In genomic region chrX:30635630-30636029, GRCh38 we compare ENCODE assay signal across 10 cellular contexts. TPM values are rescaled to one million over a fixed set of nuclear protein-coding genes. Genes with fewer than 3 reads are reported as not detected.
DNase-seq lines count a peak whose midpoint lies in the region; ATAC-seq and TF ChIP-seq lines count a peak whose summit lies in the region.
"Had no signal": no experiment of that assay in that cellular context is flagged by ENCODE, and none has a peak within 500 bp of the region (broad histone marks: within the 10 kb centered on the region; RNA-seq: fewer than 3 reads in every experiment).

No MANE protein-coding gene starts in this region.

- no peak overlapping the region for H3K9ac ChIP-seq in mammary epithelial cell (ENCODE audit: insufficient read depth, low read length)

- H3K4me1 Mint-ChIP-seq in HFFc6 (ENCODE audit: low read depth), result no peaks in the 10 kb centered on the region
- no peaks in the 10 kb centered on the region for H3K4me1 Mint-ChIP-seq in naive thymus-derived CD4-positive, alpha-beta T cell
- H3K4me1 Mint-ChIP-seq: activated naive CD8-positive, alpha-beta T cell treated with anti-CD3 and anti-CD28 coated beads for 36 hours had no signal

- ATAC-seq in naive thymus-derived CD4-positive, alpha-beta T cell, result peak; percentile 46
- no peak for ATAC-seq in GM18520 (IDR thresholded peaks at IDR 0.05; ENCODE audit: unreplicated experiment)

- H3K9me3 Mint-ChIP-seq in HFFc6, result no peaks in the 10 kb centered on the region
- peaks cover 0 to 2% (median 0%) of the 10 kb centered on the region in 11 donors for H3K9me3 Mint-ChIP-seq in naive thymus-derived CD4-positive, alpha-beta T cell
- H3K9me3 Mint-ChIP-seq: activated naive CD8-positive, alpha-beta T cell treated with anti-CD3 and anti-CD28 coated beads for 36 hours had no signal

- H3K4me1 ChIP-seq in mammary epithelial cell (ENCODE audit: insufficient read depth, low read length) (no peaks in the 10 kb centered on the region), suprapubic skin (no peaks in the 10 kb centered on the region)
- no peaks in the 10 kb centered on the region for H3K4me1 ChIP-seq in naive thymus-derived CD4-positive, alpha-beta T cell (ENCODE audit: control insufficient read depth in 2 of 2, insufficient read depth in 2 of 2, low read length in 2 of 2)

- H3K9me3 ChIP-seq in mammary epithelial cell (replicated peaks; ENCODE audit: insufficient read depth, low read length), result peaks cover 4% of the 10 kb centered on the region
- no peaks in the 10 kb centered on the region for H3K9me3 ChIP-seq in naive thymus-derived CD4-positive, alpha-beta T cell (ENCODE audit: control insufficient read depth in 2 of 3, low read length in 3 of 3)
- no peaks in the 10 kb centered on the region for H3K9me3 ChIP-seq in suprapubic skin

- H2AFZ ChIP-seq in mammary epithelial cell (ENCODE audit: low read depth, low read length), result no peak overlapping the region

- no peak for TF ChIP-seq EP300 in suprapubic skin (IDR thresholded peaks at IDR 0.05)

- no peaks in the 10 kb centered on the region for H3K79me2 ChIP-seq in mammary epithelial cell (ENCODE audit: insufficient read depth, low read length)

- no peaks in the 10 kb centered on the region for H4K20me1 ChIP-seq in mammary epithelial cell (ENCODE audit: insufficient read depth, low read length)

- H3K4me2 ChIP-seq in mammary epithelial cell (ENCODE audit: insufficient read depth, low read depth, low read length), result no peak overlapping the region

- POLR2A ChIA-PET in naive thymus-derived CD4-positive, alpha-beta T cell (lab: Charles Lee), result no interaction called here

- BruUV-seq in mammary epithelial cell (replicated peaks; lab: Mats Ljungman, UMichigan), result no TSS peak

- H3K27me3 ChIP-seq in mammary epithelial cell (ENCODE audit: insufficient read depth, low read length) (no peaks in the 10 kb centered on the region), suprapubic skin (no peaks in the 10 kb centered on the region)
- H3K27me3 ChIP-seq in naive thymus-derived CD4-positive, alpha-beta T cell (ENCODE audit: control insufficient read depth in 2 of 2, insufficient read depth in 2 of 2, low read length in 2 of 2), result no peaks in the 10 kb centered on the region

- H3K36me3 Mint-ChIP-seq in HFFc6 (ENCODE audit: low read depth), result no peaks in the 10 kb centered on the region
- no peaks in the 10 kb centered on the region for H3K36me3 Mint-ChIP-seq in naive thymus-derived CD4-positive, alpha-beta T cell

- CTCF ChIA-PET in mammary epithelial cell (lab: Charles Lee; ENCODE audit: low non-redundant PET), result interaction anchor here (0.6 kb wide), 2 partner anchors 98 to 230 kb away, joined by 3 to 5 read pairs; no protein-coding TSS in a partner anchor
- CTCF ChIA-PET in naive thymus-derived CD4-positive, alpha-beta T cell (lab: Charles Lee), result interaction anchor here (0.7 kb wide), 1 partner anchor 12 kb away, joined by 3 read pairs; no protein-coding TSS in a partner anchor

- TF ChIP-seq CTCF in HFFc6 (IDR thresholded peaks at IDR 0.05) (peak; percentile 64), mammary epithelial cell (conservative IDR thresholded peaks at IDR 0.05 in 1 of 2, IDR thresholded peaks at IDR 0.05 in 1 of 2; ENCODE audit: extremely low read depth in 1 of 2, insufficient read depth in 1 of 2, low read depth in 1 of 2, low read length in 2 of 2) (peak; percentile 26 to 45), suprapubic skin (IDR thresholded peaks at IDR 0.05) (no peak), coronary artery (IDR thresholded peaks at IDR 0.05) (no peak)

- H3K27ac ChIP-seq in mammary epithelial cell (ENCODE audit: insufficient read depth, low read depth, low read length) (no peak overlapping the region), suprapubic skin (no peak overlapping the region), coronary artery (no peak overlapping the region)
- no peak overlapping the region for H3K27ac ChIP-seq in naive thymus-derived CD4-positive, alpha-beta T cell (ENCODE audit: low read depth, low read length)

- TF ChIP-seq POLR2A in suprapubic skin (IDR thresholded peaks at IDR 0.05), result no peak

- H3K36me3 ChIP-seq in mammary epithelial cell (ENCODE audit: insufficient read depth, low read length) (no peaks in the 10 kb centered on the region), suprapubic skin (no peaks in the 10 kb centered on the region)
- H3K36me3 ChIP-seq in naive thymus-derived CD4-positive, alpha-beta T cell (ENCODE audit: control insufficient read depth in 2 of 3, insufficient read depth in 3 of 3, low read length in 3 of 3), result no peaks in the 10 kb centered on the region

- in situ Hi-C loops in mammary epithelial cell (cut with MboI; ENCODE audit: low sequenced_read_pairs in 2 of 2), result no loop called here

- WGBS in mammary epithelial cell (ENCODE audit: low coverage, missing lambda C conversion rate), result 71% methylated on average over 4 of the region's 4 CpGs
- WGBS in suprapubic skin, result 76% methylated on average over 4 of the region's 4 CpGs

- no peak overlapping the region for H3K4me3 ChIP-seq in mammary epithelial cell (replicated peaks in 1 of 3; ENCODE audit: insufficient read depth in 1 of 3, low read depth in 2 of 3, low read length in 3 of 3)
- H3K4me3 ChIP-seq in naive thymus-derived CD4-positive, alpha-beta T cell (ENCODE audit: low read length), result no peak overlapping the region
- no peak overlapping the region for H3K4me3 ChIP-seq in suprapubic skin
- no peak overlapping the region for H3K4me3 ChIP-seq in coronary artery

- DNase-seq in COLO829 (ENCODE audit: low spot score) (peak; percentile 13), HFFc6 (no peak), mammary epithelial cell (no peak), suprapubic skin (ENCODE audit: low spot score in 2 of 2) (no peak), coronary artery (ENCODE audit: low spot score) (no peak)
- DNase-seq in naive thymus-derived CD4-positive, alpha-beta T cell, result peak in 1 of 9 donors; percentile 14
- DNase-seq: activated naive CD8-positive, alpha-beta T cell treated with anti-CD3 and anti-CD28 coated beads for 36 hours; hypothalamus; NCI-H1694 had no signal

- intact Hi-C loops in mammary epithelial cell (cut with micrococcal nuclease), result loop anchor here (1.0 to 5.0 kb wide), 2 partner anchors 78 to 187 kb away; no protein-coding TSS in a partner anchor
- intact Hi-C loops in naive thymus-derived CD4-positive, alpha-beta T cell (cut with micrococcal nuclease), result loop anchor here (1.0 to 5.0 kb wide), 4 partner anchors 17 to 252 kb away; partner anchors contain the start of genes GK (in 1 of the 2) and TAB3 (in 1 of the 2)

- dilution Hi-C loops in mammary epithelial cell (cut with HindIII; ENCODE audit: low sequenced_read_pairs), result no loop called here

- H3K27ac Mint-ChIP-seq in HFFc6, result no peak overlapping the region
- no peak overlapping the region for H3K27ac Mint-ChIP-seq in naive thymus-derived CD4-positive, alpha-beta T cell
- H3K27ac Mint-ChIP-seq: activated naive CD8-positive, alpha-beta T cell treated with anti-CD3 and anti-CD28 coated beads for 36 hours had no signal

- H3K27me3 Mint-ChIP-seq in HFFc6 (ENCODE audit: insufficient read depth), result no peaks in the 10 kb centered on the region
- H3K27me3 Mint-ChIP-seq in naive thymus-derived CD4-positive, alpha-beta T cell, result no peaks in the 10 kb centered on the region
- H3K27me3 Mint-ChIP-seq: activated naive CD8-positive, alpha-beta T cell treated with anti-CD3 and anti-CD28 coated beads for 36 hours had no signal

- H3K4me3 Mint-ChIP-seq in HFFc6, result no peak overlapping the region
- no peak overlapping the region for H3K4me3 Mint-ChIP-seq in naive thymus-derived CD4-positive, alpha-beta T cell
- H3K4me3 Mint-ChIP-seq: activated naive CD8-positive, alpha-beta T cell treated with anti-CD3 and anti-CD28 coated beads for 36 hours had no signal

RNA-seq across cellular contexts. Expression of gene GK, which starts 17.6 kb away (rescaled TPM):
- total RNA-seq in HFFc6 (2021; fragmentation: NEBNext Ultra II Directional; extraction: Animal tissue kit (Norgen Biotek cat#: 25700)), result 1 to 10 TPM; 5.2 to 8.7 (median 7.9) TPM
- 10 to 100 TPM; 10.5 to 11.8 TPM for total RNA-seq in mammary epithelial cell
- polyA plus RNA-seq in mammary epithelial cell, result 3.3 TPM
- 31.9 TPM for polyA minus RNA-seq in mammary epithelial cell
- 10 to 100 TPM in 1 of 5 experiments, 1 to 10 TPM in 4; 5.3 to 41.1 (median 7.3) TPM for total RNA-seq in naive thymus-derived CD4-positive, alpha-beta T cell
- polyA plus RNA-seq in naive thymus-derived CD4-positive, alpha-beta T cell, result 1 to 10 TPM; 4.0 to 5.7 TPM
- total RNA-seq in suprapubic skin, result 10 to 100 TPM in 1 of 4 donors, 1 to 10 TPM in 3; 6.2 to 10.1 (median 8.8) TPM

RNA-seq across cellular contexts. Expression of gene TASL, which starts 58.1 kb away (rescaled TPM):
- not detected for total RNA-seq in HFFc6 (2021; fragmentation: NEBNext Ultra II Directional; extraction: Animal tissue kit (Norgen Biotek cat#: 25700))
- not detected for total RNA-seq in mammary epithelial cell
- not detected for polyA plus RNA-seq in mammary epithelial cell
- polyA minus RNA-seq in mammary epithelial cell, result not detected
- total RNA-seq in naive thymus-derived CD4-positive, alpha-beta T cell, result 10 to 100 TPM in 1 of 5 experiments, 1 to 10 TPM in 4; 2.1 to 10.5 (median 4.6) TPM
- 1 to 10 TPM; 1.8 to 2.6 TPM for polyA plus RNA-seq in naive thymus-derived CD4-positive, alpha-beta T cell
- total RNA-seq in suprapubic skin, result 1 to 10 TPM in 1 of 4 donors, under 1 TPM in 1, not detected in 2; 0.64 to 1.5 TPM

Comparison
In these comparisons a context has a peak if more than half of its experiments do, and no peak if none do; other contexts are left out.
1. CTCF ChIP-seq: peak in HFFc6 (single experiment) and mammary epithelial cell (2 of 2); none in suprapubic skin (0 of 2) and coronary artery (single experiment).